In genomic region chr16:67542464-67542863, GRCh38 we compare ENCODE assay signal across 8 cellular contexts. TPM values are rescaled to one million over a fixed set of nuclear protein-coding genes. Genes with fewer than 3 reads are reported as not detected.
DNase-seq lines count a peak whose midpoint lies in the region; ATAC-seq lines count a peak whose summit lies in the region.

No MANE protein-coding gene starts in this region.

- no peaks in the 10 kb centered on the region for H3K9me3 ChIP-seq in CD4-positive, CD25-positive, alpha-beta regulatory T cell (ENCODE audit: control insufficient read depth in 2 of 2, low read length in 2 of 2)

- peak overlapping the region in 3 of 4 donors; percentile 23 to 82 (median 58) for H3K4me3 Mint-ChIP-seq in CD4-positive, CD25-positive, alpha-beta regulatory T cell
- no peak overlapping the region for H3K4me3 Mint-ChIP-seq in T-cell
- H3K4me3 Mint-ChIP-seq in memory B cell = no peak overlapping the region

- POLR2A ChIA-PET in T-cell (lab: Charles Lee) = interaction anchor here in 1 of 2 donors (0.5 kb wide), 1 partner anchor 523 kb away, joined by 7 read pairs; no protein-coding TSS in a partner anchor

- peaks cover 12% of the 10 kb centered on the region for H3K36me3 Mint-ChIP-seq in CD4-positive, CD25-positive, alpha-beta regulatory T cell
- H3K36me3 Mint-ChIP-seq in T-cell = peaks cover 9% of the 10 kb centered on the region
- H3K36me3 Mint-ChIP-seq in memory B cell = peaks cover 26% of the 10 kb centered on the region

- no peaks in the 10 kb centered on the region for H3K9me3 Mint-ChIP-seq in CD4-positive, CD25-positive, alpha-beta regulatory T cell
- H3K9me3 Mint-ChIP-seq in T-cell (no peaks in the 10 kb centered on the region), memory B cell (no peaks in the 10 kb centered on the region)

- no peaks in the 10 kb centered on the region for H3K27me3 ChIP-seq in CD4-positive, CD25-positive, alpha-beta regulatory T cell (ENCODE audit: control insufficient read depth, insufficient read depth, low read length)

- ATAC-seq in CD4-positive, CD25-positive, alpha-beta regulatory T cell (ENCODE audit: low read depth in 2 of 2) = peak; percentile 76 to 77
- ATAC-seq in HG02870 (IDR thresholded peaks at IDR 0.05; ENCODE audit: unreplicated experiment) (peak; percentile 39), T-cell (replicated peaks in 1 of 4) (peak; percentile 66 to 74 (median 67)), memory B cell (ENCODE audit: low read depth) (peak; percentile 74), GM18520 (IDR thresholded peaks at IDR 0.05; ENCODE audit: unreplicated experiment) (no peak), HG02610 (IDR thresholded peaks at IDR 0.05; ENCODE audit: unreplicated experiment) (no peak), GM19397 (IDR thresholded peaks at IDR 0.05; ENCODE audit: unreplicated experiment) (no peak)

- no peak overlapping the region for H3K27ac ChIP-seq in CD4-positive, CD25-positive, alpha-beta regulatory T cell (ENCODE audit: insufficient read depth, low read length, poor library complexity, severe bottlenecking)

- H3K4me1 Mint-ChIP-seq in CD4-positive, CD25-positive, alpha-beta regulatory T cell = peaks cover 8 to 65% (median 27%) of the 10 kb centered on the region in 4 donors
- H3K4me1 Mint-ChIP-seq in T-cell (peaks cover 48 to 58% (median 58%) of the 10 kb centered on the region in 3 donors), memory B cell (peaks cover 56% of the 10 kb centered on the region)

- peak; percentile 73 to 95 (median 78) for DNase-seq in CD4-positive, CD25-positive, alpha-beta regulatory T cell
- DNase-seq in T-cell (peak; percentile 32 to 85 (median 75)), amniotic epithelial cell (ENCODE audit: low read depth) (peak; percentile 80), memory B cell (ENCODE audit: low spot score in 2 of 2) (peak; percentile 56 to 74)

- H3K27me3 Mint-ChIP-seq in CD4-positive, CD25-positive, alpha-beta regulatory T cell = peaks cover 6% of the 10 kb centered on the region
- no peaks in the 10 kb centered on the region for H3K27me3 Mint-ChIP-seq in T-cell
- no peaks in the 10 kb centered on the region for H3K27me3 Mint-ChIP-seq in memory B cell

- H3K4me1 ChIP-seq in CD4-positive, CD25-positive, alpha-beta regulatory T cell (ENCODE audit: control insufficient read depth, insufficient read depth, low read length, poor library complexity, severe bottlenecking) = peaks cover 30% of the 10 kb centered on the region

- H3K27ac Mint-ChIP-seq in CD4-positive, CD25-positive, alpha-beta regulatory T cell = peak overlapping the region; percentile 61 to 87 (median 83)
- peak overlapping the region; percentile 82 for H3K27ac Mint-ChIP-seq in T-cell
- peak overlapping the region; percentile 82 for H3K27ac Mint-ChIP-seq in memory B cell

- CTCF ChIA-PET in T-cell (lab: Charles Lee) = interaction anchor here in 1 of 2 donors (1.0 kb wide), 1 partner anchor 9 kb away, joined by 4 read pairs; no protein-coding TSS in a partner anchor

- H3K4me3 ChIP-seq in CD4-positive, CD25-positive, alpha-beta regulatory T cell (ENCODE audit: low read depth, low read length) = no peak overlapping the region

- H3K36me3 ChIP-seq in CD4-positive, CD25-positive, alpha-beta regulatory T cell (ENCODE audit: control insufficient read depth, insufficient read depth, low read length) = peaks cover 7% of the 10 kb centered on the region

RNA-seq across cellular contexts. Expression of gene RIPOR1, which starts 13.8 kb away (rescaled TPM):
- total RNA-seq in CD4-positive, CD25-positive, alpha-beta regulatory T cell = 16.6 TPM
- polyA plus RNA-seq in CD4-positive, CD25-positive, alpha-beta regulatory T cell = 1 to 10 TPM in 3 of 4 donors, under 1 TPM in 1; 0.91 to 3.1 (median 2.1) TPM
- total RNA-seq in T-cell = 10 to 100 TPM; 33.9 to 60.7 (median 52.4) TPM

RNA-seq across cellular contexts. Expression of gene CTCF, which starts 19.9 kb away (rescaled TPM):
- total RNA-seq in CD4-positive, CD25-positive, alpha-beta regulatory T cell = 63.6 TPM
- polyA plus RNA-seq in CD4-positive, CD25-positive, alpha-beta regulatory T cell = 10 to 100 TPM; 44.5 to 80.2 (median 52.9) TPM
- total RNA-seq in T-cell = 10 to 100 TPM; 55.3 to 69.0 (median 64.0) TPM

RNA-seq across cellular contexts. Expression of gene AGRP, which starts 59.1 kb away (rescaled TPM):
- total RNA-seq in CD4-positive, CD25-positive, alpha-beta regulatory T cell = not detected
- polyA plus RNA-seq in CD4-positive, CD25-positive, alpha-beta regulatory T cell = not detected
- total RNA-seq in T-cell = not detected

Comparison
In these comparisons a context has a peak if more than half of its experiments do, and no peak if none do; other contexts are left out.
1. ATAC-seq: peak in CD4-positive, CD25-positive, alpha-beta regulatory T cell (2 of 2), HG02870 (single experiment), T-cell (4 of 4) and memory B cell (single experiment); none in GM18520 (single experiment), HG02610 (single experiment) and GM19397 (single experiment).
2. H3K4me3 Mint-ChIP-seq: peak in CD4-positive, CD25-positive, alpha-beta regulatory T cell (3 of 4); none in T-cell (0 of 3) and memory B cell (single experiment).
3. Peak in every context shown above with its lines, with median percentiles within 50 percentile points of each other: DNase-seq and H3K27ac Mint-ChIP-seq.